Comparison of ENCODE assay signal across 1 cellular context in genomic region chr18:26963292-26963691, GRCh38.
TF ChIP-seq lines count a peak whose summit lies in the region.

No MANE protein-coding gene starts in this region.

TF ChIP-seq in GM23338, 12 proteins besides CTCF, POLR2A, EP300 and RAD21 (continued from another document):
- TF ChIP-seq ZNF462 (CRISPR knock-in tag; IDR thresholded peaks at IDR 0.05): no peak
